7 cellular contexts compared by ENCODE assay signal in the genomic region with DNA sequence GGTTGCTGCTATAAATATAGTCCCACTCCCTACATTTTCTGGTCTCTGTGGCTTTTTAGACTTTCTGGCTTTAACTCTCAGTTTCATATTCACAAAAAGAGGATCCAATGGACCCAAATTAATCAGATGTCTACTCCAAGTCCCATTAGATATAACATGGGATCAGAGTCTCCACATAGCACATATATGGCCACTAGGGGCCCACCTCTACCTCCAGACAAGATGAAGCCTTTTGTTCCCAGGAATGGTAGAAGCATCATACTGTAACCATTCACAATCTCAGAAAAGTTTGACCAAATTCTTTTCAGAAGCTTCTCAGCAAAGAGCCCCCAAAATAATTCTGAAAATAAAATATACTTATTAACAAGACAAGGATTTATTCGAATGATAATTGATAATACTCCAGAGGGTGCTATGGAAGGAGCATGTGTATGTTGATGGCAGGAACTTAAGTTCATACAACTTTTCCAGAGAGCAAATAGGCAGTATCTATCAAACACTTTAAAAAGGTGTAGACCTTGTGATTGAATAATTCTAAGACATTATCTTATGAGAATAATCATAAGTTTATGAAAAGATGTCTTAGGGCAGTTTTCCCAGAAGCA.
DNase-seq lines count a peak whose midpoint lies in the region; ATAC-seq, FAIRE-seq and TF ChIP-seq lines count a peak whose summit lies in the region.

No MANE protein-coding gene starts in this region.

- H3K4me3 ChIP-seq in astrocyte (ENCODE audit: insufficient read depth, low read depth, low read length) (no peak overlapping the region), liver (ENCODE audit: low read depth in 1 of 3, low read length in 3 of 3) (no peak overlapping the region)

- ATAC-seq in HG03565 (IDR thresholded peaks at IDR 0.05; ENCODE audit: unreplicated experiment): peak; percentile 80
- no peak for ATAC-seq in activated naive CD8-positive, alpha-beta T cell treated with anti-CD3 and anti-CD28 coated beads, Interleukin-2, amount 50 U/mL, for 24 hours

- no peaks in the 10 kb centered on the region for H3K27me3 Mint-ChIP-seq in astrocyte (ENCODE audit: low read depth, unreplicated experiment)
- peaks cover 10% of the 10 kb centered on the region for H3K27me3 Mint-ChIP-seq in activated naive CD8-positive, alpha-beta T cell treated with anti-CD3 and anti-CD28 coated beads, Interleukin-2, amount 50 U/mL, for 24 hours

- peak overlapping the region; percentile 9 for H3K27ac Mint-ChIP-seq in astrocyte (ENCODE audit: unreplicated experiment)
- no peak overlapping the region for H3K27ac Mint-ChIP-seq in activated naive CD8-positive, alpha-beta T cell treated with anti-CD3 and anti-CD28 coated beads, Interleukin-2, amount 50 U/mL, for 24 hours

- H3K4me3 Mint-ChIP-seq in astrocyte (ENCODE audit: unreplicated experiment): no peak overlapping the region
- H3K4me3 Mint-ChIP-seq in activated naive CD8-positive, alpha-beta T cell treated with anti-CD3 and anti-CD28 coated beads, Interleukin-2, amount 50 U/mL, for 24 hours: no peak overlapping the region

- no peaks in the 10 kb centered on the region for H3K79me2 ChIP-seq in astrocyte (ENCODE audit: insufficient read depth, low read length)

- 15% methylated on average over 1 of the region's 1 CpG for WGBS in liver

- H3K9me3 Mint-ChIP-seq in astrocyte (ENCODE audit: unreplicated experiment): no peaks in the 10 kb centered on the region
- H3K9me3 Mint-ChIP-seq in activated naive CD8-positive, alpha-beta T cell treated with anti-CD3 and anti-CD28 coated beads, Interleukin-2, amount 50 U/mL, for 24 hours: no peaks in the 10 kb centered on the region

- H2AFZ ChIP-seq in astrocyte (ENCODE audit: low read depth, low read length): peak overlapping the region; percentile 58

- H3K4me2 ChIP-seq in astrocyte (ENCODE audit: low read length): no peak overlapping the region

- H3K4me1 ChIP-seq in astrocyte (ENCODE audit: insufficient read depth, low read length) (no peaks in the 10 kb centered on the region), liver (ENCODE audit: control insufficient read depth in 4 of 4, insufficient read depth in 4 of 4, low read length in 3 of 4) (no peaks in the 10 kb centered on the region)

- H3K36me3 ChIP-seq in astrocyte (ENCODE audit: insufficient read depth, low read length): no peaks in the 10 kb centered on the region
- no peaks in the 10 kb centered on the region for H3K36me3 ChIP-seq in liver (ENCODE audit: control insufficient read depth in 4 of 4, insufficient read depth in 3 of 4, low read depth in 1 of 4, low read length in 3 of 4)

- TF ChIP-seq CTCF in GM20000 (IDR thresholded peaks at IDR 0.05; ENCODE audit: extremely low read depth, missing control alignments) (peak; percentile 50), astrocyte (IDR thresholded peaks at IDR 0.05; ENCODE audit: insufficient read depth, low read depth, low read length) (peak; percentile 44), liver (IDR thresholded peaks at IDR 0.05; ENCODE audit: low read depth, low read length, missing input control) (peak; percentile 43)

- no peaks in the 10 kb centered on the region for H3K4me1 Mint-ChIP-seq in astrocyte (ENCODE audit: low read depth, unreplicated experiment)
- H3K4me1 Mint-ChIP-seq in activated naive CD8-positive, alpha-beta T cell treated with anti-CD3 and anti-CD28 coated beads, Interleukin-2, amount 50 U/mL, for 24 hours: peaks cover 4% of the 10 kb centered on the region

- peak; percentile 73 to 76 for TF ChIP-seq RAD21 in liver (IDR thresholded peaks at IDR 0.05)

- no peaks in the 10 kb centered on the region for H3K36me3 Mint-ChIP-seq in astrocyte (ENCODE audit: low read depth, unreplicated experiment)
- no peaks in the 10 kb centered on the region for H3K36me3 Mint-ChIP-seq in activated naive CD8-positive, alpha-beta T cell treated with anti-CD3 and anti-CD28 coated beads, Interleukin-2, amount 50 U/mL, for 24 hours (ENCODE audit: low read depth)

- FAIRE-seq in astrocyte (lab: Jason Lieb, UNC): no peak

- no peaks in the 10 kb centered on the region for H4K20me1 ChIP-seq in astrocyte (ENCODE audit: insufficient read depth, low read length)

- H3K27ac ChIP-seq in astrocyte (ENCODE audit: low read depth, low read length) (no peak overlapping the region), liver (ENCODE audit: low read depth in 1 of 2, low read length in 2 of 2) (no peak overlapping the region)

- H3K9me3 ChIP-seq in astrocyte (ENCODE audit: insufficient read depth, low read depth, low read length) (no peaks in the 10 kb centered on the region), liver (ENCODE audit: control insufficient read depth in 4 of 4, low read length in 3 of 4) (no peaks in the 10 kb centered on the region)

- DNase-seq in GM04503 (ENCODE audit: low read depth) (peak; percentile 3), GM20000 (ENCODE audit: low spot score) (peak; percentile 6), astrocyte (ENCODE audit: low read depth) (peak; percentile 10), NCI-H2227 (lab: John Stamatoyannopoulos, UW; ENCODE audit: unreplicated experiment) (no peak)
- DNase-seq in activated naive CD8-positive, alpha-beta T cell treated with anti-CD3 and anti-CD28 coated beads, Interleukin-2, amount 50 U/mL, for 24 hours: no peak

- H3K27me3 ChIP-seq in astrocyte (ENCODE audit: insufficient read depth, low read length) (no peaks in the 10 kb centered on the region), liver (ENCODE audit: control insufficient read depth in 4 of 4, insufficient read depth in 4 of 4, low read length in 3 of 4) (peaks cover 0 to 5% (median 0%) of the 10 kb centered on the region in 4 donors)

- H3K9ac ChIP-seq in astrocyte (ENCODE audit: low read length) (no peak overlapping the region), liver (ENCODE audit: low read depth in 1 of 2, low read length in 2 of 2) (no peak overlapping the region)

TF ChIP-seq in liver, 16 proteins besides CTCF, POLR2A, EP300 and RAD21:
- TF ChIP-seq MAX (IDR thresholded peaks at IDR 0.05) (no peak), YY1 (IDR thresholded peaks at IDR 0.05) (no peak), TAF1 (conservative IDR thresholded peaks at IDR 0.05) (no peak), NR2F2 (IDR thresholded peaks at IDR 0.05) (no peak), FOXA1 (IDR thresholded peaks at IDR 0.05) (no peak), SP1 (IDR thresholded peaks at IDR 0.05) (no peak), HNF4G (IDR thresholded peaks at IDR 0.05) (no peak), GABPA (IDR thresholded peaks at IDR 0.05 in 1 of 2, conservative IDR thresholded peaks at IDR 0.05 in 1 of 2) (no peak), EGR1 (IDR thresholded peaks at IDR 0.05; ENCODE audit: low read depth in 2 of 2) (no peak), FOXA2 (IDR thresholded peaks at IDR 0.05) (no peak), RXRA (IDR thresholded peaks at IDR 0.05) (no peak), JUND (IDR thresholded peaks at IDR 0.05) (no peak), REST (IDR thresholded peaks at IDR 0.05) (no peak)
- TF ChIP-seq, protein P1, sequence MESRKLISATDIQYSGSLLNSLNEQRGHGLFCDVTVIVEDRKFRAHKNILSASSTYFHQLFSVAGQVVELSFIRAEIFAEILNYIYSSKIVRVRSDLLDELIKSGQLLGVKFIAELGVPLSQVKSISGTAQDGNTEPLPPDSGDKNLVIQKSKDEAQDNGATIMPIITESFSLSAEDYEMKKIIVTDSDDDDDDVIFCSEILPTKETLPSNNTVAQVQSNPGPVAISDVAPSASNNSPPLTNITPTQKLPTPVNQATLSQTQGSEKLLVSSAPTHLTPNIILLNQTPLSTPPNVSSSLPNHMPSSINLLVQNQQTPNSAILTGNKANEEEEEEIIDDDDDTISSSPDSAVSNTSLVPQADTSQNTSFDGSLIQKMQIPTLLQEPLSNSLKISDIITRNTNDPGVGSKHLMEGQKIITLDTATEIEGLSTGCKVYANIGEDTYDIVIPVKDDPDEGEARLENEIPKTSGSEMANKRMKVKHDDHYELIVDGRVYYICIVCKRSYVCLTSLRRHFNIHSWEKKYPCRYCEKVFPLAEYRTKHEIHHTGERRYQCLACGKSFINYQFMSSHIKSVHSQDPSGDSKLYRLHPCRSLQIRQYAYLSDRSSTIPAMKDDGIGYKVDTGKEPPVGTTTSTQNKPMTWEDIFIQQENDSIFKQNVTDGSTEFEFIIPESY (IDR thresholded peaks at IDR 0.05): no peak
TF ChIP-seq in liver: peak in this region for 0.

Comparison
In these comparisons a context has a peak if more than half of its experiments do, and no peak if none do; other contexts are left out.
1. DNase-seq: peak in GM04503 (single experiment), GM20000 (single experiment) and astrocyte (single experiment); none in activated naive CD8-positive, alpha-beta T cell treated with anti-CD3 and anti-CD28 coated beads, Interleukin-2, amount 50 U/mL, for 24 hours (single experiment) and NCI-H2227 (single experiment).
2. Peak in every context shown above with its lines, with median percentiles within 50 percentile points of each other: CTCF ChIP-seq.